Comparison of ENCODE assay signal across 9 cellular contexts in the genomic region with DNA sequence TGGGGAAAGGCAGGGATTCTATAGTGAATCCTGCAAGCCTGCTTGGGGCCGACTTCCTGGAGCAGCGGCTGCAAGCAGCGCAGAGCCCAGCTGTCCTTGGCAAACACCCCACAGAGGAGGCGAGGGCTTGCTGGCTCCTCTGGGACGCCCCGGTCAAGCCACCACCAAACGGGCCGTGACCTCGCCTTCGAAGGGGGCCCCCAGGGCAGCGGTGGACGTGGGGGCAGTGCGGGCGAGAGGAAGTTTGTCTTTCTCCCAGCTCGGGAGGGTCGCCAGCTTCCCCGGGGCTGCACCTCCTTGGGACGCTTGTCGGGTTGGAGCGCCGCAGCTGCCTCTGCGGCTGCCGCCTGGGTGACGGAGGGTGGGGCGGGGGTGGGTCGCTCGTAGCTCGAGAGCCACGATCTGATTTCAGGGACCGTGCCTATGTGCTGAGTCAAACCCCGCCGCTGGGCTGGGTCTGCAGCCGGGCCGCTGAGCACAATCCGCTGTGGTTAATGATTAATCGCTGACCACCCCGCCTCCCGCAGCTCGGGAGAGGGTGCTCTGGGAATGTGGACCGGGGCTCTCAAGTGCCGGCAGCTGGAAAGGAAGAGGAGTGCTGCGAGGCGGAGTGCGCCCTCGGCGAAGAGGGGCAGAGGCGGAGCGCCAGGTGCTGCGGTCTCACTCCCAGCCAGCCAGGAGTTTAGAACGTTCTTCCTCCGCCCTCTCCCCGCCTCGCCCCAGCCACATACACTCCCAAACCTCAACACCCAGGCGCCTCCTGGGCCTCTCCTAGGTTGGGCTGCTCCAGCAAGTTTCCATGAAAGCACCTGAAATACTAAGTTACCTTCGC. TPM values are rescaled to one million over a fixed set of nuclear protein-coding genes. Genes with fewer than 3 reads are reported as not detected.
DNase-seq lines count a peak whose midpoint lies in the region; ATAC-seq, FAIRE-seq and TF ChIP-seq lines count a peak whose summit lies in the region.
"Had no signal": no experiment of that assay in that cellular context is flagged by ENCODE, and none has a peak within 500 bp of the region (broad histone marks: within the 10 kb centered on the region; RNA-seq: fewer than 3 reads in every experiment).

TSS of gene GPR39 (plus strand) at position 726 of the 832 bp plus-strand sequence.

- peak; percentile 73 for DNase-seq in GOT3 (lab: John Stamatoyannopoulos, UW)
- DNase-seq in NCI-H226 = peak; percentile 85
- peak; percentile 97 for DNase-seq in bronchial epithelial cell (ENCODE audit: low read depth)
- peak; percentile 86 for DNase-seq in keratinocyte (ENCODE audit: low read depth, low spot score)
- peak; percentile 86 for DNase-seq in smooth muscle cell of the brain vasculature (ENCODE audit: low read depth, low spot score)
- DNase-seq in activated naive CD8-positive, alpha-beta T cell treated with anti-CD3 and anti-CD28 coated beads for 36 hours = no peak
- DNase-seq: T-cell had no signal

- dilution Hi-C loops in keratinocyte (cut with MboI; ENCODE audit: extremely low pct_ligation_motif_present, low sequenced_read_pairs) = no loop called here

- H3K79me2 ChIP-seq in keratinocyte (ENCODE audit: control insufficient read depth, insufficient read depth, low read length) = peaks cover 10% of the 10 kb centered on the region

- TF ChIP-seq CTCF in bronchial epithelial cell (IDR thresholded peaks at IDR 0.05; ENCODE audit: insufficient read depth, low read length, severe bottlenecking) (no peak), keratinocyte (optimal IDR thresholded peaks at IDR 0.05 in 1 of 3, IDR thresholded peaks at IDR 0.05 in 1 of 3, conservative IDR thresholded peaks at IDR 0.05 in 1 of 3; ENCODE audit: extremely low read depth in 1 of 3, insufficient read depth in 2 of 3, low read length in 3 of 3) (peak in 1 of 3 experiments; percentile 6)

- peaks cover 47% of the 10 kb centered on the region for H3K4me1 ChIP-seq in keratinocyte (ENCODE audit: control insufficient read depth, extremely low read depth, insufficient read depth, low read length)

- peak within 1 kb of the TSS; percentile 83 for H3K9ac ChIP-seq in keratinocyte (ENCODE audit: control insufficient read depth, extremely low read depth, insufficient read depth, low read length)

- no peaks in the 10 kb centered on the region for H3K9me1 ChIP-seq in keratinocyte (ENCODE audit: control insufficient read depth, extremely low read depth, insufficient read depth, low read length)

- H3K4me2 ChIP-seq in keratinocyte (ENCODE audit: control insufficient read depth, extremely low read depth, insufficient read depth, low read depth, low read length) = peak within 1 kb of the TSS; percentile 90

- peak; percentile 95 for FAIRE-seq in bronchial epithelial cell (lab: Jason Lieb, UNC)
- peak; percentile 76 for FAIRE-seq in keratinocyte (lab: Jason Lieb, UNC)

- H3K27me3 ChIP-seq in bronchial epithelial cell (ENCODE audit: control insufficient read depth, insufficient read depth, low read length) (no peaks in the 10 kb centered on the region), keratinocyte (ENCODE audit: control insufficient read depth, extremely low read depth, insufficient read depth, low read length) (no peaks in the 10 kb centered on the region)

- ATAC-seq in HG02885 (IDR thresholded peaks at IDR 0.05; ENCODE audit: poor library complexity, unreplicated experiment) = no peak
- no peak for ATAC-seq in HG03097 (IDR thresholded peaks at IDR 0.05; ENCODE audit: low FRiP score, unreplicated experiment)

- H3K9me3 Mint-ChIP-seq in activated naive CD8-positive, alpha-beta T cell treated with anti-CD3 and anti-CD28 coated beads for 36 hours = no peaks in the 10 kb centered on the region

- peak within 1 kb of the TSS; percentile 81 for H2AFZ ChIP-seq in keratinocyte (ENCODE audit: control insufficient read depth, low read length)

- H4K20me1 ChIP-seq in keratinocyte (ENCODE audit: control insufficient read depth, extremely low read depth, insufficient read depth, low read length) = no peaks in the 10 kb centered on the region

- H3K36me3 ChIP-seq in bronchial epithelial cell (ENCODE audit: control insufficient read depth, insufficient read depth, low read length) (no peaks in the 10 kb centered on the region), keratinocyte (ENCODE audit: control insufficient read depth in 2 of 2, extremely low read depth in 1 of 2, insufficient read depth in 2 of 2, low read length in 2 of 2) (no peaks in the 10 kb centered on the region)

- no peak within 1 kb of the TSS for H3K4me3 Mint-ChIP-seq in activated naive CD8-positive, alpha-beta T cell treated with anti-CD3 and anti-CD28 coated beads for 36 hours
- H3K4me3 Mint-ChIP-seq: T-cell had no signal

- H3K4me3 ChIP-seq in bronchial epithelial cell (ENCODE audit: low read depth, low read length) = peak within 1 kb of the TSS; percentile 52
- H3K4me3 ChIP-seq in keratinocyte (ENCODE audit: control insufficient read depth in 2 of 3, extremely low read depth in 1 of 3, insufficient read depth in 2 of 3, low read depth in 1 of 3, low read length in 3 of 3) = peak within 1 kb of the TSS; percentile 42 to 67 (median 61)

- no peaks in the 10 kb centered on the region for H3K36me3 Mint-ChIP-seq in activated naive CD8-positive, alpha-beta T cell treated with anti-CD3 and anti-CD28 coated beads for 36 hours
- H3K36me3 Mint-ChIP-seq: T-cell had no signal

- no peak within 1 kb of the TSS for H3K27ac Mint-ChIP-seq in activated naive CD8-positive, alpha-beta T cell treated with anti-CD3 and anti-CD28 coated beads for 36 hours
- H3K27ac Mint-ChIP-seq: T-cell had no signal

- peak within 1 kb of the TSS; percentile 85 for H3K27ac ChIP-seq in keratinocyte (ENCODE audit: control insufficient read depth, insufficient read depth, low read length)

- H3K4me1 Mint-ChIP-seq in activated naive CD8-positive, alpha-beta T cell treated with anti-CD3 and anti-CD28 coated beads for 36 hours = no peaks in the 10 kb centered on the region
- H3K4me1 Mint-ChIP-seq: T-cell had no signal

- H3K9me3 ChIP-seq in keratinocyte (ENCODE audit: control insufficient read depth, low read depth, low read length) = no peaks in the 10 kb centered on the region

- H3K27me3 Mint-ChIP-seq in activated naive CD8-positive, alpha-beta T cell treated with anti-CD3 and anti-CD28 coated beads for 36 hours = peaks cover 37% of the 10 kb centered on the region

RNA-seq across cellular contexts. Expression of gene GPR39, which starts in this region (rescaled TPM):
- total RNA-seq in bronchial epithelial cell = 7.1 and 10.0 TPM in 2 replicates
- polyA plus RNA-seq in keratinocyte = 4.7 to 9.1 TPM (median 4.9 TPM) in 3 replicates
- polyA plus RNA-seq in keratinocyte (2011; ENCODE audit: low read depth) = 1.0 TPM
- 2.0 and 2.2 TPM in 2 replicates for polyA plus RNA-seq in keratinocyte (2011; cell fraction: cytosol; rRNA removed)
- polyA plus RNA-seq in keratinocyte (2011; cell fraction: nucleus; rRNA removed) = 6.4 and 8.5 TPM in 2 replicates
- polyA plus RNA-seq in keratinocyte (2012; ENCODE audit: low replicate concordance) = 1.6 and 5.6 TPM in 2 replicates
- polyA minus RNA-seq in keratinocyte = 13.6 to 22.9 TPM (median 19.5 TPM) in 3 replicates
- polyA minus RNA-seq in keratinocyte (2011; cell fraction: cytosol; rRNA and poly(A)+ RNA removed) = 3.6 TPM
- 16.4 and 22.8 TPM in 2 replicates for polyA minus RNA-seq in keratinocyte (2011; cell fraction: nucleus; rRNA and poly(A)+ RNA removed)
- total RNA-seq in activated naive CD8-positive, alpha-beta T cell treated with anti-CD3 and anti-CD28 coated beads for 36 hours = not detected
- total RNA-seq: T-cell had no signal
